15 cellular contexts compared by ENCODE assay signal in genomic region chr7:47759056-47759706, GRCh38.
DNase-seq lines count a peak whose midpoint lies in the region; ATAC-seq and TF ChIP-seq lines count a peak whose summit lies in the region.
"Had no signal": no experiment of that assay in that cellular context is flagged by ENCODE, and none has a peak within 500 bp of the region (broad histone marks: within the 10 kb centered on the region; RNA-seq: fewer than 3 reads in every experiment).

No MANE protein-coding gene starts in this region.

- intact Hi-C loops in tibial artery (cut with DNase I; ENCODE audit: low total_unique reads), result no loop called here
- intact Hi-C loops in left cardiac atrium (cut with DNase I), result no loop called here

- no peaks in the 10 kb centered on the region for H3K36me3 ChIP-seq in tibial artery
- H3K36me3 ChIP-seq: HAP-1, MG63, transverse colon had no signal

- no peaks in the 10 kb centered on the region for H3K9me3 ChIP-seq in tibial artery
- H3K9me3 ChIP-seq: HAP-1, MG63, transverse colon had no signal

- H3K27ac ChIP-seq in VCaP (no peak overlapping the region), tibial artery (peak overlapping the region; percentile 90 to 93)

- TF ChIP-seq CTCF in VCaP (conservative IDR thresholded peaks at IDR 0.05), result peak; percentile 12; the same call in 1 of the 2 replicates
- peak; percentile 36 for TF ChIP-seq CTCF in fibroblast of villous mesenchyme (IDR thresholded peaks at IDR 0.05; ENCODE audit: insufficient read depth, low read depth, low read length)
- TF ChIP-seq CTCF in tibial artery (IDR thresholded peaks at IDR 0.05), result no peak

- no peaks in the 10 kb centered on the region for H3K27me3 ChIP-seq in tibial artery
- H3K27me3 ChIP-seq: MG63, transverse colon had no signal

- DNase-seq in HCEC 1CT, result peak; percentile 42
- DNase-seq in fibroblast of villous mesenchyme (ENCODE audit: low read depth), result no peak
- no peak for DNase-seq in tibial artery
- DNase-seq in left cardiac atrium, result no peak
- DNase-seq in NCI-H2029 (lab: John Stamatoyannopoulos, UW), result no peak
- DNase-seq: activated CD4-positive, alpha-beta T cell treated with anti-CD3 and anti-CD28 coated beads, Interleukin-2, amount 10 ng/mL, durations not matched to agents 7 days and 5 days; DND-41; left colon; MG63; NCI-H526; transverse colon had no signal

- ATAC-seq in left cardiac atrium (no peak), HG03521 (IDR thresholded peaks at IDR 0.05; ENCODE audit: unreplicated experiment) (no peak), HG03097 (IDR thresholded peaks at IDR 0.05; ENCODE audit: low FRiP score, unreplicated experiment) (no peak)
- ATAC-seq: left colon had no signal

- H3K4me1 ChIP-seq in tibial artery, result peaks cover 0 to 38% (median 16%) of the 10 kb centered on the region in 4 donors
- H3K4me1 ChIP-seq: HAP-1 had no signal

- H3K4me3 ChIP-seq in fibroblast of villous mesenchyme (ENCODE audit: low read depth, low read length) (no peak overlapping the region), tibial artery (no peak overlapping the region)
- H3K4me3 ChIP-seq: HAP-1, MG63, transverse colon had no signal

Comparison
In these comparisons a context has a peak if more than half of its experiments do, and no peak if none do; other contexts are left out.
1. CTCF ChIP-seq: peak in VCaP (single experiment) and fibroblast of villous mesenchyme (single experiment); none in tibial artery (0 of 2).